Comparison of ENCODE assay signal across 1 cellular context in genomic region chr12:112285600-112286401, GRCh38.
TF ChIP-seq lines count a peak whose summit lies in the region.

No MANE protein-coding gene starts in this region.

TF ChIP-seq in HepG2, 621 proteins besides CTCF, POLR2A, EP300 and RAD21 (continued from another document and continues in another):
- TF ChIP-seq ZNF737 (CRISPR knock-in tag; IDR thresholded peaks at IDR 0.05; ENCODE audit: borderline replicate concordance), result no peak
- TF ChIP-seq THAP7 (CRISPR knock-in tag; IDR thresholded peaks at IDR 0.05), result no peak
- TF ChIP-seq CBX1 (IDR thresholded peaks at IDR 0.05; ENCODE audit: low read depth), result no peak
- no peak for TF ChIP-seq ZBTB26 (CRISPR knock-in tag; IDR thresholded peaks at IDR 0.05; ENCODE audit: borderline replicate concordance)
- TF ChIP-seq SUZ12 (IDR thresholded peaks at IDR 0.05; ENCODE audit: low read depth, low read length), result no peak
- peak; percentile 90 for TF ChIP-seq SMYD3 (CRISPR knock-in tag; IDR thresholded peaks at IDR 0.05)
- peak; percentile 90 for TF ChIP-seq BCL6 (CRISPR knock-in tag; IDR thresholded peaks at IDR 0.05)
- peak; percentile 83 for TF ChIP-seq HMG20A (CRISPR knock-in tag; IDR thresholded peaks at IDR 0.05; ENCODE audit: borderline replicate concordance)
- no peak for TF ChIP-seq ZNF570 (CRISPR knock-in tag; IDR thresholded peaks at IDR 0.05; ENCODE audit: borderline replicate concordance)
- 0 out of 2 replicates have a peak, but pooled peaks have one; percentile 33 for TF ChIP-seq ZNF564 (CRISPR knock-in tag; IDR thresholded peaks at IDR 0.05)
- TF ChIP-seq, protein P1, sequence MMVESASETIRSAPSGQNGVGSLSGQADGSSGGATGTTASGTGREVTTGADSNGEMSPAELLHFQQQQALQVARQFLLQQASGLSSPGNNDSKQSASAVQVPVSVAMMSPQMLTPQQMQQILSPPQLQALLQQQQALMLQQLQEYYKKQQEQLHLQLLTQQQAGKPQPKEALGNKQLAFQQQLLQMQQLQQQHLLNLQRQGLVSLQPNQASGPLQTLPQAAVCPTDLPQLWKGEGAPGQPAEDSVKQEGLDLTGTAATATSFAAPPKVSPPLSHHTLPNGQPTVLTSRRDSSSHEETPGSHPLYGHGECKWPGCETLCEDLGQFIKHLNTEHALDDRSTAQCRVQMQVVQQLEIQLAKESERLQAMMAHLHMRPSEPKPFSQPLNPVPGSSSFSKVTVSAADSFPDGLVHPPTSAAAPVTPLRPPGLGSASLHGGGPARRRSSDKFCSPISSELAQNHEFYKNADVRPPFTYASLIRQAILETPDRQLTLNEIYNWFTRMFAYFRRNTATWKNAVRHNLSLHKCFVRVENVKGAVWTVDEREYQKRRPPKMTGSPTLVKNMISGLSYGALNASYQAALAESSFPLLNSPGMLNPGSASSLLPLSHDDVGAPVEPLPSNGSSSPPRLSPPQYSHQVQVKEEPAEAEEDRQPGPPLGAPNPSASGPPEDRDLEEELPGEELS (CRISPR knock-in tag; IDR thresholded peaks at IDR 0.05), result peak; percentile 76
- TF ChIP-seq ZNF205 (CRISPR knock-in tag; IDR thresholded peaks at IDR 0.05), result peak; percentile 52; the same call in 1 of the 2 replicates
- TF ChIP-seq HMG20B (CRISPR knock-in tag; conservative IDR thresholded peaks at IDR 0.05), result peak; percentile 96
- TF ChIP-seq ZNF891 (CRISPR knock-in tag; IDR thresholded peaks at IDR 0.05), result no peak
- TF ChIP-seq HMGXB3 (CRISPR knock-in tag; IDR thresholded peaks at IDR 0.05; ENCODE audit: borderline replicate concordance), result no peak
- peak; percentile 64; the same call in 1 of the 2 replicates for TF ChIP-seq SOX13 (IDR thresholded peaks at IDR 0.05)
- TF ChIP-seq SOX13 (CRISPR knock-in tag; conservative IDR thresholded peaks at IDR 0.05 in 1 of 2, IDR thresholded peaks at IDR 0.05 in 1 of 2), result peak in 1 of 2 experiments; percentile 96; a peak in 2 of 4 replicates
- TF ChIP-seq KDM1A (CRISPR knock-in tag; IDR thresholded peaks at IDR 0.05), result 0 out of 2 replicates have a peak, but pooled peaks have one; percentile 63
- TF ChIP-seq ZNF281 (CRISPR knock-in tag; IDR thresholded peaks at IDR 0.05; ENCODE audit: borderline replicate concordance), result peak; percentile 75; the same call in 1 of the 2 replicates
- no peak for TF ChIP-seq ZNF180 (CRISPR knock-in tag; IDR thresholded peaks at IDR 0.05; ENCODE audit: borderline replicate concordance, low read depth)
- TF ChIP-seq HHEX (CRISPR knock-in tag; IDR thresholded peaks at IDR 0.05), result peak; percentile 99
- TF ChIP-seq AKAP8 (CRISPR knock-in tag; IDR thresholded peaks at IDR 0.05), result no peak
- no peak for TF ChIP-seq BRD4 (CRISPR knock-in tag; IDR thresholded peaks at IDR 0.05)
- TF ChIP-seq ISL2 (CRISPR knock-in tag; IDR thresholded peaks at IDR 0.05), result peak; percentile 96
- no peak for TF ChIP-seq ZNF572 (CRISPR knock-in tag; IDR thresholded peaks at IDR 0.05)
- TF ChIP-seq, protein P2, sequence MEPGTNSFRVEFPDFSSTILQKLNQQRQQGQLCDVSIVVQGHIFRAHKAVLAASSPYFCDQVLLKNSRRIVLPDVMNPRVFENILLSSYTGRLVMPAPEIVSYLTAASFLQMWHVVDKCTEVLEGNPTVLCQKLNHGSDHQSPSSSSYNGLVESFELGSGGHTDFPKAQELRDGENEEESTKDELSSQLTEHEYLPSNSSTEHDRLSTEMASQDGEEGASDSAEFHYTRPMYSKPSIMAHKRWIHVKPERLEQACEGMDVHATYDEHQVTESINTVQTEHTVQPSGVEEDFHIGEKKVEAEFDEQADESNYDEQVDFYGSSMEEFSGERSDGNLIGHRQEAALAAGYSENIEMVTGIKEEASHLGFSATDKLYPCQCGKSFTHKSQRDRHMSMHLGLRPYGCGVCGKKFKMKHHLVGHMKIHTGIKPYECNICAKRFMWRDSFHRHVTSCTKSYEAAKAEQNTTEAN (CRISPR knock-in tag; conservative IDR thresholded peaks at IDR 0.05), result no peak
- no peak for TF ChIP-seq ZNF777 (CRISPR knock-in tag; IDR thresholded peaks at IDR 0.05)
- TF ChIP-seq SMAD3 (CRISPR knock-in tag; IDR thresholded peaks at IDR 0.05), result peak; percentile 65; the same call in 1 of the 2 replicates
- TF ChIP-seq MXI1 (IDR thresholded peaks at IDR 0.05; ENCODE audit: borderline replicate concordance, low read depth, low read length), result no peak
- no peak for TF ChIP-seq ZNF12 (CRISPR knock-in tag; IDR thresholded peaks at IDR 0.05)
- TF ChIP-seq MED1 (CRISPR knock-in tag; IDR thresholded peaks at IDR 0.05), result peak; percentile 37; the same call in 1 of the 2 replicates
- TF ChIP-seq, protein P3, sequence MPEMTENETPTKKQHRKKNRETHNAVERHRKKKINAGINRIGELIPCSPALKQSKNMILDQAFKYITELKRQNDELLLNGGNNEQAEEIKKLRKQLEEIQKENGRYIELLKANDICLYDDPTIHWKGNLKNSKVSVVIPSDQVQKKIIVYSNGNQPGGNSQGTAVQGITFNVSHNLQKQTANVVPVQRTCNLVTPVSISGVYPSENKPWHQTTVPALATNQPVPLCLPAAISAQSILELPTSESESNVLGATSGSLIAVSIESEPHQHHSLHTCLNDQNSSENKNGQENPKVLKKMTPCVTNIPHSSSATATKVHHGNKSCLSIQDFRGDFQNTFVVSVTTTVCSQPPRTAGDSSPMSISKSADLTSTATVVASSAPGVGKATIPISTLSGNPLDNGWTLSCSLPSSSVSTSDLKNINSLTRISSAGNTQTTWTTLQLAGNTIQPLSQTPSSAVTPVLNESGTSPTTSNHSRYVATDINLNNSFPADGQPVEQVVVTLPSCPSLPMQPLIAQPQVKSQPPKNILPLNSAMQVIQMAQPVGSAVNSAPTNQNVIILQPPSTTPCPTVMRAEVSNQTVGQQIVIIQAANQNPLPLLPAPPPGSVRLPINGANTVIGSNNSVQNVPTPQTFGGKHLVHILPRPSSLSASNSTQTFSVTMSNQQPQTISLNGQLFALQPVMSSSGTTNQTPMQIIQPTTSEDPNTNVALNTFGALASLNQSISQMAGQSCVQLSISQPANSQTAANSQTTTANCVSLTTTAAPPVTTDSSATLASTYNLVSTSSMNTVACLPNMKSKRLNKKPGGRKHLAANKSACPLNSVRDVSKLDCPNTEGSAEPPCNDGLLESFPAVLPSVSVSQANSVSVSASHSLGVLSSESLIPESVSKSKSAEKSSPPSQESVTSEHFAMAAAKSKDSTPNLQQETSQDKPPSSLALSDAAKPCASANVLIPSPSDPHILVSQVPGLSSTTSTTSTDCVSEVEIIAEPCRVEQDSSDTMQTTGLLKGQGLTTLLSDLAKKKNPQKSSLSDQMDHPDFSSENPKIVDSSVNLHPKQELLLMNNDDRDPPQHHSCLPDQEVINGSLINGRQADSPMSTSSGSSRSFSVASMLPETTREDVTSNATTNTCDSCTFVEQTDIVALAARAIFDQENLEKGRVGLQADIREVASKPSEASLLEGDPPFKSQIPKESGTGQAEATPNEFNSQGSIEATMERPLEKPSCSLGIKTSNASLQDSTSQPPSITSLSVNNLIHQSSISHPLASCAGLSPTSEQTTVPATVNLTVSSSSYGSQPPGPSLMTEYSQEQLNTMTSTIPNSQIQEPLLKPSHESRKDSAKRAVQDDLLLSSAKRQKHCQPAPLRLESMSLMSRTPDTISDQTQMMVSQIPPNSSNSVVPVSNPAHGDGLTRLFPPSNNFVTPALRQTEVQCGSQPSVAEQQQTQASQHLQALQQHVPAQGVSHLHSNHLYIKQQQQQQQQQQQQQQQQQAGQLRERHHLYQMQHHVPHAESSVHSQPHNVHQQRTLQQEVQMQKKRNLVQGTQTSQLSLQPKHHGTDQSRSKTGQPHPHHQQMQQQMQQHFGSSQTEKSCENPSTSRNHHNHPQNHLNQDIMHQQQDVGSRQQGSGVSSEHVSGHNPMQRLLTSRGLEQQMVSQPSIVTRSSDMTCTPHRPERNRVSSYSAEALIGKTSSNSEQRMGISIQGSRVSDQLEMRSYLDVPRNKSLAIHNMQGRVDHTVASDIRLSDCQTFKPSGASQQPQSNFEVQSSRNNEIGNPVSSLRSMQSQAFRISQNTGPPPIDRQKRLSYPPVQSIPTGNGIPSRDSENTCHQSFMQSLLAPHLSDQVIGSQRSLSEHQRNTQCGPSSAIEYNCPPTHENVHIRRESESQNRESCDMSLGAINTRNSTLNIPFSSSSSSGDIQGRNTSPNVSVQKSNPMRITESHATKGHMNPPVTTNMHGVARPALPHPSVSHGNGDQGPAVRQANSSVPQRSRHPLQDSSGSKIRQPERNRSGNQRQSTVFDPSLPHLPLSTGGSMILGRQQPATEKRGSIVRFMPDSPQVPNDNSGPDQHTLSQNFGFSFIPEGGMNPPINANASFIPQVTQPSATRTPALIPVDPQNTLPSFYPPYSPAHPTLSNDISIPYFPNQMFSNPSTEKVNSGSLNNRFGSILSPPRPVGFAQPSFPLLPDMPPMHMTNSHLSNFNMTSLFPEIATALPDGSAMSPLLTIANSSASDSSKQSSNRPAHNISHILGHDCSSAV (CRISPR knock-in tag; IDR thresholded peaks at IDR 0.05; ENCODE audit: borderline replicate concordance), result no peak
- TF ChIP-seq PRPF4 (IDR thresholded peaks at IDR 0.05; ENCODE audit: low read depth, low read length, poor library complexity, severe bottlenecking), result no peak
- TF ChIP-seq ZSCAN31 (CRISPR knock-in tag; IDR thresholded peaks at IDR 0.05; ENCODE audit: low read depth), result no peak
- TF ChIP-seq IRX3 (CRISPR knock-in tag; IDR thresholded peaks at IDR 0.05; ENCODE audit: borderline replicate concordance, low read depth), result no peak
- no peak for TF ChIP-seq ZNF441 (CRISPR knock-in tag; IDR thresholded peaks at IDR 0.05; ENCODE audit: borderline replicate concordance)
- TF ChIP-seq ZNF678 (CRISPR knock-in tag; IDR thresholded peaks at IDR 0.05), result no peak
- TF ChIP-seq TOE1 (CRISPR knock-in tag; IDR thresholded peaks at IDR 0.05), result no peak
- no peak for TF ChIP-seq ZSCAN25 (CRISPR knock-in tag; IDR thresholded peaks at IDR 0.05)
- TF ChIP-seq CEBPG (CRISPR knock-in tag; IDR thresholded peaks at IDR 0.05), result peak; percentile 90
- no peak for TF ChIP-seq CBFB (CRISPR knock-in tag; IDR thresholded peaks at IDR 0.05)
- TF ChIP-seq KDM5A (IDR thresholded peaks at IDR 0.05; ENCODE audit: borderline replicate concordance, low read length), result no peak
